Comparison of ENCODE assay signal across 1 cellular context in the genomic region with DNA sequence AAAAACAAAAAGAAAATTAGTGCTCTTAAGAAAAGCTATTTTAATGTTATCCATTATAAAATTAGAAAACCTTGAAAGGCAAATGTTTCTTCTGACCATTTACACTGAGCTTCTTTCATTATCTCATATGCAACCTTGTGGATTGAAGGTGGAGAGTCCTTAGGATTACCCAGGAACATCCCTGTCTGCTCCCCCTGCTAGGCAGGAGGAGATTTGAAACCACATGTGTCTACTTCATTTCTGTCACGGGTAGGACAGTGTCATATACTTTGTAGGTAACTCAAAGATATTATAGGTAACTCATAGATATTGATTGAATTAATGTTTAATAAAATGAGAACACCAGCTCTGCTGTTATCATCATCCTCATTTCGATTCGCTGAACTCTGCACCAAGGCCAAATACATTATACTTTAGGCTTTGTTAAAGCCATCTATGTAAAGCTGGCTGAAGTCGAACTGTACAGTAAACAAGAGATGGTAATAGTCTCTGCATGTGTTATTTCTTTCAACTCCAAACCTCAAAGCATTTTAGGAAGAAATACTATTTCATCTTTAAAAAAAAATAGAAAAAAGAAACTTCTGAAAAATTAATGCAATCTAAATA.
TF ChIP-seq lines count a peak whose summit lies in the region.

No MANE protein-coding gene starts in this region.

TF ChIP-seq in GM23338, 12 proteins besides CTCF, POLR2A, EP300 and RAD21 (continued from another document):
- TF ChIP-seq, protein P1, sequence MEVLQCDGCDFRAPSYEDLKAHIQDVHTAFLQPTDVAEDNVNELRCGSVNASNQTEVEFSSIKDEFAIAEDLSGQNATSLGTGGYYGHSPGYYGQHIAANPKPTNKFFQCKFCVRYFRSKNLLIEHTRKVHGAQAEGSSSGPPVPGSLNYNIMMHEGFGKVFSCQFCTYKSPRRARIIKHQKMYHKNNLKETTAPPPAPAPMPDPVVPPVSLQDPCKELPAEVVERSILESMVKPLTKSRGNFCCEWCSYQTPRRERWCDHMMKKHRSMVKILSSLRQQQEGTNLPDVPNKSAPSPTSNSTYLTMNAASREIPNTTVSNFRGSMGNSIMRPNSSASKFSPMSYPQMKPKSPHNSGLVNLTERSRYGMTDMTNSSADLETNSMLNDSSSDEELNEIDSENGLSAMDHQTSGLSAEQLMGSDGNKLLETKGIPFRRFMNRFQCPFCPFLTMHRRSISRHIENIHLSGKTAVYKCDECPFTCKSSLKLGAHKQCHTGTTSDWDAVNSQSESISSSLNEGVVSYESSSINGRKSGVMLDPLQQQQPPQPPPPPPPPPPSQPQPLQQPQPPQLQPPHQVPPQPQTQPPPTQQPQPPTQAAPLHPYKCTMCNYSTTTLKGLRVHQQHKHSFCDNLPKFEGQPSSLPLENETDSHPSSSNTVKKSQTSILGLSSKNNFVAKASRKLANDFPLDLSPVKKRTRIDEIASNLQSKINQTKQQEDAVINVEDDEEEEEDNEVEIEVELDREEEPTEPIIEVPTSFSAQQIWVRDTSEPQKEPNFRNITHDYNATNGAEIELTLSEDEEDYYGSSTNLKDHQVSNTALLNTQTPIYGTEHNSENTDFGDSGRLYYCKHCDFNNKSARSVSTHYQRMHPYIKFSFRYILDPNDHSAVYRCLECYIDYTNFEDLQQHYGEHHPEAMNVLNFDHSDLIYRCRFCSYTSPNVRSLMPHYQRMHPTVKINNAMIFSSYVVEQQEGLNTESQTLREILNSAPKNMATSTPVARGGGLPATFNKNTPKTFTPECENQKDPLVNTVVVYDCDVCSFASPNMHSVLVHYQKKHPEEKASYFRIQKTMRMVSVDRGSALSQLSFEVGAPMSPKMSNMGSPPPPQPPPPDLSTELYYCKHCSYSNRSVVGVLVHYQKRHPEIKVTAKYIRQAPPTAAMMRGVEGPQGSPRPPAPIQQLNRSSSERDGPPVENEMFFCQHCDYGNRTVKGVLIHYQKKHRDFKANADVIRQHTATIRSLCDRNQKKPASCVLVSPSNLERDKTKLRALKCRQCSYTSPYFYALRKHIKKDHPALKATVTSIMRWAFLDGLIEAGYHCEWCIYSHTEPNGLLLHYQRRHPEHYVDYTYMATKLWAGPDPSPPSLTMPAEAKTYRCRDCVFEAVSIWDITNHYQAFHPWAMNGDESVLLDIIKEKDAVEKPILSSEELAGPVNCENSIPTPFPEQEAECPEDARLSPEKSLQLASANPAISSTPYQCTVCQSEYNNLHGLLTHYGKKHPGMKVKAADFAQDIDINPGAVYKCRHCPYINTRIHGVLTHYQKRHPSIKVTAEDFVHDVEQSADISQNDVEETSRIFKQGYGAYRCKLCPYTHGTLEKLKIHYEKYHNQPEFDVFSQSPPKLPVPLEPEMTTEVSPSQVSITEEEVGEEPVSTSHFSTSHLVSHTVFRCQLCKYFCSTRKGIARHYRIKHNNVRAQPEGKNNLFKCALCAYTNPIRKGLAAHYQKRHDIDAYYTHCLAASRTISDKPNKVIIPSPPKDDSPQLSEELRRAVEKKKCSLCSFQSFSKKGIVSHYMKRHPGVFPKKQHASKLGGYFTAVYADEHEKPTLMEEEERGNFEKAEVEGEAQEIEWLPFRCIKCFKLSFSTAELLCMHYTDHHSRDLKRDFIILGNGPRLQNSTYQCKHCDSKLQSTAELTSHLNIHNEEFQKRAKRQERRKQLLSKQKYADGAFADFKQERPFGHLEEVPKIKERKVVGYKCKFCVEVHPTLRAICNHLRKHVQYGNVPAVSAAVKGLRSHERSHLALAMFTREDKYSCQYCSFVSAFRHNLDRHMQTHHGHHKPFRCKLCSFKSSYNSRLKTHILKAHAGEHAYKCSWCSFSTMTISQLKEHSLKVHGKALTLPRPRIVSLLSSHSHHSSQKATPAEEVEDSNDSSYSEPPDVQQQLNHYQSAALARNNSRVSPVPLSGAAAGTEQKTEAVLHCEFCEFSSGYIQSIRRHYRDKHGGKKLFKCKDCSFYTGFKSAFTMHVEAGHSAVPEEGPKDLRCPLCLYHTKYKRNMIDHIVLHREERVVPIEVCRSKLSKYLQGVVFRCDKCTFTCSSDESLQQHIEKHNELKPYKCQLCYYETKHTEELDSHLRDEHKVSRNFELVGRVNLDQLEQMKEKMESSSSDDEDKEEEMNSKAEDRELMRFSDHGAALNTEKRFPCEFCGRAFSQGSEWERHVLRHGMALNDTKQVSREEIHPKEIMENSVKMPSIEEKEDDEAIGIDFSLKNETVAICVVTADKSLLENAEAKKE (CRISPR knock-in tag; IDR thresholded peaks at IDR 0.05), result no peak
- no peak for TF ChIP-seq EZH2 (IDR thresholded peaks at IDR 0.05; ENCODE audit: low read depth, unreplicated experiment)
- TF ChIP-seq NANOG (IDR thresholded peaks at IDR 0.05; ENCODE audit: borderline replicate concordance), result no peak
- TF ChIP-seq, protein P2, sequence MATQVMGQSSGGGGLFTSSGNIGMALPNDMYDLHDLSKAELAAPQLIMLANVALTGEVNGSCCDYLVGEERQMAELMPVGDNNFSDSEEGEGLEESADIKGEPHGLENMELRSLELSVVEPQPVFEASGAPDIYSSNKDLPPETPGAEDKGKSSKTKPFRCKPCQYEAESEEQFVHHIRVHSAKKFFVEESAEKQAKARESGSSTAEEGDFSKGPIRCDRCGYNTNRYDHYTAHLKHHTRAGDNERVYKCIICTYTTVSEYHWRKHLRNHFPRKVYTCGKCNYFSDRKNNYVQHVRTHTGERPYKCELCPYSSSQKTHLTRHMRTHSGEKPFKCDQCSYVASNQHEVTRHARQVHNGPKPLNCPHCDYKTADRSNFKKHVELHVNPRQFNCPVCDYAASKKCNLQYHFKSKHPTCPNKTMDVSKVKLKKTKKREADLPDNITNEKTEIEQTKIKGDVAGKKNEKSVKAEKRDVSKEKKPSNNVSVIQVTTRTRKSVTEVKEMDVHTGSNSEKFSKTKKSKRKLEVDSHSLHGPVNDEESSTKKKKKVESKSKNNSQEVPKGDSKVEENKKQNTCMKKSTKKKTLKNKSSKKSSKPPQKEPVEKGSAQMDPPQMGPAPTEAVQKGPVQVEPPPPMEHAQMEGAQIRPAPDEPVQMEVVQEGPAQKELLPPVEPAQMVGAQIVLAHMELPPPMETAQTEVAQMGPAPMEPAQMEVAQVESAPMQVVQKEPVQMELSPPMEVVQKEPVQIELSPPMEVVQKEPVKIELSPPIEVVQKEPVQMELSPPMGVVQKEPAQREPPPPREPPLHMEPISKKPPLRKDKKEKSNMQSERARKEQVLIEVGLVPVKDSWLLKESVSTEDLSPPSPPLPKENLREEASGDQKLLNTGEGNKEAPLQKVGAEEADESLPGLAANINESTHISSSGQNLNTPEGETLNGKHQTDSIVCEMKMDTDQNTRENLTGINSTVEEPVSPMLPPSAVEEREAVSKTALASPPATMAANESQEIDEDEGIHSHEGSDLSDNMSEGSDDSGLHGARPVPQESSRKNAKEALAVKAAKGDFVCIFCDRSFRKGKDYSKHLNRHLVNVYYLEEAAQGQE (IDR thresholded peaks at IDR 0.05; ENCODE audit: unreplicated experiment), result no peak
